Comparison of ENCODE assay signal across 31 cellular contexts in genomic region chr5:115298811-115299210, GRCh38.
"Had no signal": no experiment of that assay in that cellular context is flagged by ENCODE, and none has a peak within 500 bp of the region (broad histone marks: within the 10 kb centered on the region; RNA-seq: fewer than 3 reads in every experiment).

No MANE protein-coding gene starts in this region.

- H3K4me3 ChIP-seq: cardiac muscle cell, colonic mucosa, left lung, lung, mucosa of descending colon, ovary, prostate gland, skin epidermis had no signal

- H3K36me3 ChIP-seq: cardiac muscle cell, colonic mucosa, left lung, ovary, prostate gland had no signal

- H3K36me3 Mint-ChIP-seq: activated naive CD8-positive, alpha-beta T cell; natural killer cell treated with Interleukin-12 subunit alpha and Interleukin-12 subunit beta and Interleukin-15 and Interleukin-18, amount 100 ng/mL, for 72 hours; stimulated activated memory B cell treated with anti-CD40 and anti-IgM and Interleukin-4, amounts not matched to agents 10 μg/mL and 1 μg/mL and 100 μg/mL, for 72 hours; WTC11 had no signal

- H3K9me3 ChIP-seq: colonic mucosa, left lung, mucosa of descending colon, ovary, prostate gland had no signal

- H3K27ac ChIP-seq: cardiac muscle cell, colonic mucosa, epithelial cell of prostate, left lung, ovary, prostate gland, skin epidermis had no signal

- H3K27ac Mint-ChIP-seq: activated CD4-positive, alpha-beta memory T cell treated with anti-CD3 and anti-CD28 coated beads, Interleukin-2, amount 10 ng/mL, durations not matched to agents 7 days and 5 days; activated CD4-positive, alpha-beta T cell treated with anti-CD3 and anti-CD28 coated beads, Interleukin-2, amount 10 ng/mL, durations not matched to agents 7 days and 5 days; activated naive CD8-positive, alpha-beta T cell; activated T-helper 17 cell treated with anti-CD3 and anti-CD28 coated beads, Interleukin-2, amount 50 U/mL, for 72 hours; natural killer cell treated with Interleukin-12 subunit alpha and Interleukin-12 subunit beta and Interleukin-15 and Interleukin-18, amount 100 ng/mL, for 72 hours; stimulated activated memory B cell treated with anti-CD40 and anti-IgM and Interleukin-4, amounts not matched to agents 10 μg/mL and 1 μg/mL and 100 μg/mL, for 72 hours; stimulated activated naive CD8-positive, alpha-beta T cell treated with anti-CD3 and anti-CD28 coated beads, Interleukin-15, amount 100 ng/mL, for 72 hours; T-helper 1 cell treated with Interleukin-12 subunit alpha and Interleukin-12 subunit beta and Interleukin-4 antibody, amounts not matched to agents 30 μg/mL and 1 μg/mL, for 36 hours; WTC11 had no signal

- H3K4me3 Mint-ChIP-seq: activated CD4-positive, alpha-beta memory T cell treated with anti-CD3 and anti-CD28 coated beads, Interleukin-2, amount 10 ng/mL, durations not matched to agents 7 days and 5 days; activated CD4-positive, alpha-beta T cell treated with anti-CD3 and anti-CD28 coated beads, Interleukin-2, amount 10 ng/mL, durations not matched to agents 7 days and 5 days; activated naive CD8-positive, alpha-beta T cell; activated T-cell treated with anti-CD3 and anti-CD28 coated beads, Interleukin-2, amount 50 U/mL, for 4 hours; activated T-helper 17 cell treated with anti-CD3 and anti-CD28 coated beads, Interleukin-2, amount 50 U/mL, for 72 hours; natural killer cell treated with Interleukin-12 subunit alpha and Interleukin-12 subunit beta and Interleukin-15 and Interleukin-18, amount 100 ng/mL, for 72 hours; stimulated activated memory B cell treated with anti-CD40 and anti-IgM and Interleukin-4, amounts not matched to agents 10 μg/mL and 1 μg/mL and 100 μg/mL, for 72 hours; stimulated activated naive CD8-positive, alpha-beta T cell treated with anti-CD3 and anti-CD28 coated beads, Interleukin-15, amount 100 ng/mL, for 72 hours; T-helper 1 cell treated with Interleukin-12 subunit alpha and Interleukin-12 subunit beta and Interleukin-4 antibody, amounts not matched to agents 30 μg/mL and 1 μg/mL, for 36 hours; WTC11 had no signal

- H3K27me3 ChIP-seq: cardiac muscle cell, colonic mucosa, left lung, ovary had no signal

- ATAC-seq: activated T-cell treated with anti-CD3 and anti-CD28 coated beads, Interleukin-2, amount 50 U/mL, for 4 hours; activated T-helper 17 cell treated with anti-CD3 and anti-CD28 coated beads, Interleukin-2, amount 50 U/mL, for 72 hours; left lung; mucosa of descending colon; natural killer cell treated with Interleukin-12 subunit alpha and Interleukin-12 subunit beta and Interleukin-15 and Interleukin-18, amount 100 ng/mL, for 72 hours; sciatic nerve; stimulated activated memory B cell treated with anti-CD40 and anti-IgM and Interleukin-4, amounts not matched to agents 10 μg/mL and 1 μg/mL and 100 μg/mL, for 72 hours; stimulated activated naive CD8-positive, alpha-beta T cell treated with anti-CD3 and anti-CD28 coated beads, Interleukin-15, amount 100 ng/mL, for 72 hours; WTC11 had no signal

- H3K4me1 ChIP-seq: colonic mucosa, prostate gland had no signal

- FAIRE-seq: frontal cortex, islet of Langerhans had no signal

- H3K27me3 Mint-ChIP-seq: stimulated activated memory B cell treated with anti-CD40 and anti-IgM and Interleukin-4, amounts not matched to agents 10 μg/mL and 1 μg/mL and 100 μg/mL, for 72 hours had no signal

- DNase-seq: activated CD4-positive, alpha-beta memory T cell treated with anti-CD3 and anti-CD28 coated beads, Interleukin-2, amount 10 ng/mL, durations not matched to agents 7 days and 5 days; activated CD4-positive, alpha-beta T cell treated with anti-CD3 and anti-CD28 coated beads for 1 hour; activated CD4-positive, alpha-beta T cell treated with anti-CD3 and anti-CD28 coated beads, Interleukin-2, amount 10 ng/mL, durations not matched to agents 7 days and 5 days; activated T-cell treated with anti-CD3 and anti-CD28 coated beads, Interleukin-2, amount 50 U/mL, for 4 hours; anterior cingulate cortex; cerebellar nuclear complex; colonic mucosa; effector CD8-positive, alpha-beta T cell; left lung; mucosa of descending colon; ovary; retina; stimulated activated CD4-positive, alpha-beta T cell treated with anti-CD3 and anti-CD28 coated beads, Interleukin-4, amount 100 ng/mL, for 4 hours; stimulated activated CD8-positive, alpha-beta memory T cell treated with anti-CD3 and anti-CD28 coated beads, Interleukin-4, amount 100 ng/mL, for 48 hours; stimulated activated naive CD8-positive, alpha-beta T cell treated with anti-CD3 and anti-CD28 coated beads, Interleukin-15, amount 100 ng/mL, for 72 hours; substantia nigra; T1000 had no signal

- H3K9me3 Mint-ChIP-seq: activated CD4-positive, alpha-beta memory T cell treated with anti-CD3 and anti-CD28 coated beads, Interleukin-2, amount 10 ng/mL, durations not matched to agents 7 days and 5 days; activated CD4-positive, alpha-beta T cell treated with anti-CD3 and anti-CD28 coated beads, Interleukin-2, amount 10 ng/mL, durations not matched to agents 7 days and 5 days; activated T-cell treated with anti-CD3 and anti-CD28 coated beads, Interleukin-2, amount 50 U/mL, for 4 hours; activated T-helper 17 cell treated with anti-CD3 and anti-CD28 coated beads, Interleukin-2, amount 50 U/mL, for 72 hours; natural killer cell treated with Interleukin-12 subunit alpha and Interleukin-12 subunit beta and Interleukin-15 and Interleukin-18, amount 100 ng/mL, for 72 hours; stimulated activated memory B cell treated with anti-CD40 and anti-IgM and Interleukin-4, amounts not matched to agents 10 μg/mL and 1 μg/mL and 100 μg/mL, for 72 hours; stimulated activated naive CD8-positive, alpha-beta T cell treated with anti-CD3 and anti-CD28 coated beads, Interleukin-15, amount 100 ng/mL, for 72 hours; T-helper 1 cell treated with Interleukin-12 subunit alpha and Interleukin-12 subunit beta and Interleukin-4 antibody, amounts not matched to agents 30 μg/mL and 1 μg/mL, for 36 hours had no signal
